Comparison of ENCODE assay signal across 2 cellular contexts in genomic region chr19:2715470-2716274, GRCh38.
A peak's percentile ranks its signal among the peaks of the same experiment; 100 is the strongest.
TF ChIP-seq lines count a peak whose summit lies in the region.

No MANE protein-coding gene starts in this region.

TF ChIP-seq in HepG2, 621 proteins besides CTCF, POLR2A, EP300 and RAD21:
- peak; percentile 98 for TF ChIP-seq RBAK (CRISPR knock-in tag; IDR thresholded peaks at IDR 0.05)
- TF ChIP-seq ZMYM3 (CRISPR knock-in tag; IDR thresholded peaks at IDR 0.05), result peak; percentile 24; the same call in 1 of the 2 replicates
- TF ChIP-seq HDAC6 (IDR thresholded peaks at IDR 0.05; ENCODE audit: low read depth, low read length), result no peak

TF ChIP-seq in K562, 482 proteins besides CTCF, POLR2A, EP300 and RAD21:
- peak in 1 of 2 experiments; percentile 45; a peak in 1 of 4 replicates for TF ChIP-seq TRIM24 (IDR thresholded peaks at IDR 0.05)
- peak; percentile 96 for TF ChIP-seq BCOR (IDR thresholded peaks at IDR 0.05)
- no peak for TF ChIP-seq TFE3 (CRISPR knock-in tag; IDR thresholded peaks at IDR 0.05)
- TF ChIP-seq CCAR2 (IDR thresholded peaks at IDR 0.05; ENCODE audit: low read depth, low read length), result no peak
- TF ChIP-seq CBX1 (IDR thresholded peaks at IDR 0.05; ENCODE audit: low read depth), result peak; percentile 74; the same call in 1 of the 2 replicates
- no peak for TF ChIP-seq SNRNP70 (optimal IDR thresholded peaks at IDR 0.05; ENCODE audit: low read depth, low read length)
- peak; percentile 78; the same call in 1 of the 2 replicates for TF ChIP-seq TRIM28 (IDR thresholded peaks at IDR 0.05)
- peak; percentile 81 for TF ChIP-seq ADNP (tag; IDR thresholded peaks at IDR 0.05)
- TF ChIP-seq CBX3 (IDR thresholded peaks at IDR 0.05; ENCODE audit: borderline replicate concordance in 1 of 2, low read length in 2 of 2), result peak in 1 of 2 experiments; percentile 95; a peak in 2 of 3 replicates
- TF ChIP-seq CBX5 (IDR thresholded peaks at IDR 0.05; ENCODE audit: borderline replicate concordance, low read depth), result 0 out of 2 replicates have a peak, but pooled peaks have one; percentile 21
- TF ChIP-seq HOXB6 (CRISPR knock-in tag; IDR thresholded peaks at IDR 0.05; ENCODE audit: borderline replicate concordance), result no peak
- peak; percentile 31; the same call in 1 of the 2 replicates for TF ChIP-seq HDAC2 (IDR thresholded peaks at IDR 0.05)
- TF ChIP-seq KDM1A (IDR thresholded peaks at IDR 0.05), result peak; percentile 66 to 69
- TF ChIP-seq RCOR1 (IDR thresholded peaks at IDR 0.05; ENCODE audit: borderline replicate concordance in 1 of 2, low read depth in 2 of 2, low read length in 2 of 2), result 0 out of 4 replicates have a peak, but pooled peaks of 1 of the 2 experiments have one; percentile 23
- TF ChIP-seq RBM25 (IDR thresholded peaks at IDR 0.05; ENCODE audit: low read depth, low read length, severe bottlenecking), result peak; percentile 91
